Comparison of ENCODE assay signal across 22 cellular contexts in genomic region chr2:49226360-49226759, GRCh38.
DNase-seq lines count a peak whose midpoint lies in the region; ATAC-seq, FAIRE-seq and TF ChIP-seq lines count a peak whose summit lies in the region.
"Had no signal": no experiment of that assay in that cellular context is flagged by ENCODE, and none has a peak within 500 bp of the region (broad histone marks: within the 10 kb centered on the region; RNA-seq: fewer than 3 reads in every experiment).

No MANE protein-coding gene starts in this region.

- WGBS in heart left ventricle, 4 donors: 74 to 85% (median 80%) methylated on average over 4 of the region's 4 CpGs

- TF ChIP-seq POLR2A in heart left ventricle (IDR thresholded peaks at IDR 0.05): no peak

- H3K4me3 ChIP-seq in GM23338: no peak overlapping the region
- no peak overlapping the region for H3K4me3 ChIP-seq in osteoblast (ENCODE audit: insufficient read depth, low read length)
- H3K4me3 ChIP-seq in heart left ventricle: no peak overlapping the region
- no peak overlapping the region for H3K4me3 ChIP-seq in colonic mucosa
- H3K4me3 ChIP-seq: BLaER1 had no signal

- peak overlapping the region; percentile 56; the same call in 1 of the 2 replicates for H2AFZ ChIP-seq in GM23338
- no peak overlapping the region for H2AFZ ChIP-seq in osteoblast (ENCODE audit: low read length)

- no peak overlapping the region for H3K9ac ChIP-seq in colonic mucosa (ENCODE audit: low read depth in 2 of 2, low read length in 2 of 2)
- H3K9ac ChIP-seq: BLaER1 had no signal

- no peak for ATAC-seq in GM23338
- no peak for ATAC-seq in heart left ventricle
- no peak for ATAC-seq in GM18909 (IDR thresholded peaks at IDR 0.05; ENCODE audit: poor library complexity, unreplicated experiment)
- ATAC-seq: HCT116 had no signal

- H3K27ac ChIP-seq in GM23338 (ENCODE audit: low read depth) (no peak overlapping the region), osteoblast (ENCODE audit: low read depth, low read length) (no peak overlapping the region), heart left ventricle (no peak overlapping the region), colonic mucosa (no peak overlapping the region)
- H3K27ac ChIP-seq: BLaER1 had no signal

- H3K4me2 ChIP-seq in GM23338 (no peak overlapping the region), osteoblast (ENCODE audit: insufficient read depth, low read length) (peak overlapping the region; percentile 7)
- H3K4me2 ChIP-seq: BLaER1 had no signal

- no peaks in the 10 kb centered on the region for H3K9me3 ChIP-seq in osteoblast (ENCODE audit: low read depth, low read length)
- H3K9me3 ChIP-seq in heart left ventricle: no peaks in the 10 kb centered on the region
- no peaks in the 10 kb centered on the region for H3K9me3 ChIP-seq in colonic mucosa
- H3K9me3 ChIP-seq: BLaER1 had no signal

- H3K27me3 Mint-ChIP-seq in GM23338 (ENCODE audit: insufficient read depth, low read depth, poor library complexity): peaks cover 2% of the 10 kb centered on the region
- H3K27me3 Mint-ChIP-seq: B cell; CD4-positive, alpha-beta T cell; CD8-positive, alpha-beta memory T cell had no signal

- H4K20me1 ChIP-seq in GM23338 (replicated peaks; ENCODE audit: insufficient read depth) (no peaks in the 10 kb centered on the region), osteoblast (ENCODE audit: insufficient read depth, low read length) (no peaks in the 10 kb centered on the region)
- H4K20me1 ChIP-seq: BLaER1 had no signal

- no peak overlapping the region for H3K27ac Mint-ChIP-seq in GM23338
- H3K27ac Mint-ChIP-seq: B cell; CD14-positive monocyte; CD4-positive, alpha-beta T cell; CD8-positive, alpha-beta memory T cell; H9 had no signal

- H3K79me2 ChIP-seq in GM23338 (replicated peaks; ENCODE audit: insufficient read depth): no peaks in the 10 kb centered on the region
- no peaks in the 10 kb centered on the region for H3K79me2 ChIP-seq in osteoblast (ENCODE audit: insufficient read depth, low read length)

- intact Hi-C loops in heart left ventricle (cut with DNase I) (loop anchor here in 1 of 10 donors (10.0 kb wide), 1 partner anchor 282 kb away; no protein-coding TSS in a partner anchor), colonic mucosa (cut with DNase I) (no loop called here)

- no peaks in the 10 kb centered on the region for H3K9me3 Mint-ChIP-seq in GM23338
- H3K9me3 Mint-ChIP-seq: H9 had no signal

- DNase-seq in GM23338 (ENCODE audit: low spot score): no peak
- peak; percentile 12 for DNase-seq in amniotic epithelial cell (ENCODE audit: low read depth)
- DNase-seq in osteoblast (ENCODE audit: insufficient read length, low spot score, missing footprints): peak; percentile 49
- peak; percentile 38 for DNase-seq in stromal cell of bone marrow (ENCODE audit: low read depth)
- no peak for DNase-seq in heart left ventricle
- DNase-seq in colonic mucosa: no peak
- DNase-seq in HTR-8/SVneo (ENCODE audit: insufficient read length, low spot score): no peak
- DNase-seq: CD4-positive, alpha-beta T cell; CD8-positive, alpha-beta memory T cell; DMS 273 treated with DMSO at 0.1 percent for 48 hours; DMS79; GF-D8; H9 had no signal

- TF ChIP-seq CTCF in GM23338 (conservative IDR thresholded peaks at IDR 0.05; ENCODE audit: low read depth in 2 of 2): no peak
- no peak for TF ChIP-seq CTCF in osteoblast (IDR thresholded peaks at IDR 0.05; ENCODE audit: extremely low read depth, low read depth, low read length)
- no peak for TF ChIP-seq CTCF in heart left ventricle (IDR thresholded peaks at IDR 0.05)
- no peak for TF ChIP-seq CTCF in colonic mucosa (IDR thresholded peaks at IDR 0.05)

- no peak for FAIRE-seq in HTR-8/SVneo (lab: Jason Lieb, UNC)
- FAIRE-seq: D721Med, GM12891, GM18507, H1 had no signal

- H3K27me3 ChIP-seq in GM23338 (ENCODE audit: insufficient read depth) (no peaks in the 10 kb centered on the region), osteoblast (ENCODE audit: insufficient read depth, low read length) (no peaks in the 10 kb centered on the region), heart left ventricle (no peaks in the 10 kb centered on the region), colonic mucosa (no peaks in the 10 kb centered on the region)
- H3K27me3 ChIP-seq: BLaER1 had no signal

- H3F3A ChIP-seq in GM23338 (replicated peaks; ENCODE audit: low read depth): no peaks in the 10 kb centered on the region

- H3K36me3 ChIP-seq in GM23338 (ENCODE audit: insufficient read depth) (no peaks in the 10 kb centered on the region), osteoblast (ENCODE audit: insufficient read depth, low read length) (no peaks in the 10 kb centered on the region), heart left ventricle (no peaks in the 10 kb centered on the region), colonic mucosa (no peaks in the 10 kb centered on the region)
- H3K36me3 ChIP-seq: BLaER1 had no signal

- H3K4me1 Mint-ChIP-seq in GM23338: no peaks in the 10 kb centered on the region
- H3K4me1 Mint-ChIP-seq: B cell; CD14-positive monocyte; CD8-positive, alpha-beta memory T cell had no signal

- H3K4me1 ChIP-seq in GM23338 (ENCODE audit: insufficient read depth) (peaks cover 5% of the 10 kb centered on the region; the same call in 1 of the 2 replicates), osteoblast (ENCODE audit: insufficient read depth, low read length) (peaks cover 12% of the 10 kb centered on the region), heart left ventricle (peaks cover 0 to 9% (median 0%) of the 10 kb centered on the region in 12 donors), colonic mucosa (no peaks in the 10 kb centered on the region)
- H3K4me1 ChIP-seq: BLaER1 had no signal

- no peaks in the 10 kb centered on the region for H3K36me3 Mint-ChIP-seq in GM23338 (ENCODE audit: low read depth)
- H3K36me3 Mint-ChIP-seq: CD14-positive monocyte; CD8-positive, alpha-beta memory T cell had no signal

- H3K4me3 Mint-ChIP-seq in GM23338: no peak overlapping the region
- H3K4me3 Mint-ChIP-seq: B cell; CD14-positive monocyte; CD4-positive, alpha-beta T cell; CD8-positive, alpha-beta memory T cell; H9 had no signal

- H3K9me2 ChIP-seq in GM23338 (ENCODE audit: insufficient read depth): no peaks in the 10 kb centered on the region

TF ChIP-seq in GM23338, 12 proteins besides CTCF, POLR2A, EP300 and RAD21 (continues in another document):
- TF ChIP-seq POLR2AphosphoS5 (IDR thresholded peaks at IDR 0.05; ENCODE audit: low read depth) (no peak), NANOG (IDR thresholded peaks at IDR 0.05; ENCODE audit: borderline replicate concordance) (no peak), EZH2phosphoT487 (IDR thresholded peaks at IDR 0.05; ENCODE audit: unreplicated experiment) (no peak)
- TF ChIP-seq, protein P1, sequence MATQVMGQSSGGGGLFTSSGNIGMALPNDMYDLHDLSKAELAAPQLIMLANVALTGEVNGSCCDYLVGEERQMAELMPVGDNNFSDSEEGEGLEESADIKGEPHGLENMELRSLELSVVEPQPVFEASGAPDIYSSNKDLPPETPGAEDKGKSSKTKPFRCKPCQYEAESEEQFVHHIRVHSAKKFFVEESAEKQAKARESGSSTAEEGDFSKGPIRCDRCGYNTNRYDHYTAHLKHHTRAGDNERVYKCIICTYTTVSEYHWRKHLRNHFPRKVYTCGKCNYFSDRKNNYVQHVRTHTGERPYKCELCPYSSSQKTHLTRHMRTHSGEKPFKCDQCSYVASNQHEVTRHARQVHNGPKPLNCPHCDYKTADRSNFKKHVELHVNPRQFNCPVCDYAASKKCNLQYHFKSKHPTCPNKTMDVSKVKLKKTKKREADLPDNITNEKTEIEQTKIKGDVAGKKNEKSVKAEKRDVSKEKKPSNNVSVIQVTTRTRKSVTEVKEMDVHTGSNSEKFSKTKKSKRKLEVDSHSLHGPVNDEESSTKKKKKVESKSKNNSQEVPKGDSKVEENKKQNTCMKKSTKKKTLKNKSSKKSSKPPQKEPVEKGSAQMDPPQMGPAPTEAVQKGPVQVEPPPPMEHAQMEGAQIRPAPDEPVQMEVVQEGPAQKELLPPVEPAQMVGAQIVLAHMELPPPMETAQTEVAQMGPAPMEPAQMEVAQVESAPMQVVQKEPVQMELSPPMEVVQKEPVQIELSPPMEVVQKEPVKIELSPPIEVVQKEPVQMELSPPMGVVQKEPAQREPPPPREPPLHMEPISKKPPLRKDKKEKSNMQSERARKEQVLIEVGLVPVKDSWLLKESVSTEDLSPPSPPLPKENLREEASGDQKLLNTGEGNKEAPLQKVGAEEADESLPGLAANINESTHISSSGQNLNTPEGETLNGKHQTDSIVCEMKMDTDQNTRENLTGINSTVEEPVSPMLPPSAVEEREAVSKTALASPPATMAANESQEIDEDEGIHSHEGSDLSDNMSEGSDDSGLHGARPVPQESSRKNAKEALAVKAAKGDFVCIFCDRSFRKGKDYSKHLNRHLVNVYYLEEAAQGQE (IDR thresholded peaks at IDR 0.05; ENCODE audit: unreplicated experiment): no peak

Comparison
In these comparisons a context has a peak if more than half of its experiments do, and no peak if none do; other contexts are left out.
1. DNase-seq: peak in amniotic epithelial cell (single experiment), osteoblast (single experiment) and stromal cell of bone marrow (single experiment); none in GM23338 (single experiment), heart left ventricle (0 of 5), colonic mucosa (single experiment) and HTR-8/SVneo (single experiment).